Comparison of ENCODE assay signal across 21 cellular contexts in genomic region chr16:49011807-49012345, GRCh38.
"Had no signal": no experiment of that assay in that cellular context is flagged by ENCODE, and none has a peak within 500 bp of the region (broad histone marks: within the 10 kb centered on the region; RNA-seq: fewer than 3 reads in every experiment).

No MANE protein-coding gene starts in this region.

- ATAC-seq: activated T-cell treated with anti-CD3 and anti-CD28 coated beads, Interleukin-2, amount 50 U/mL, for 4 hours; T-helper 17 cell had no signal

- H3K4me1 ChIP-seq: Peyer's patch had no signal

- H3K36me3 Mint-ChIP-seq: activated CD4-positive, alpha-beta memory T cell treated with anti-CD3 and anti-CD28 coated beads for 36 hours; activated naive CD8-positive, alpha-beta T cell; brain had no signal

- H3K4me3 Mint-ChIP-seq: activated CD4-positive, alpha-beta memory T cell treated with anti-CD3 and anti-CD28 coated beads for 36 hours; activated CD4-positive, alpha-beta T cell treated with anti-CD3 and anti-CD28 coated beads, Interleukin-2, amount 10 ng/mL, durations not matched to agents 7 days and 5 days; activated naive CD8-positive, alpha-beta T cell; activated T-cell treated with anti-CD3 and anti-CD28 coated beads, Interleukin-2, amount 50 U/mL, for 4 hours; brain; central memory CD8-positive, alpha-beta T cell; T-helper 17 cell had no signal

- H3K4me1 Mint-ChIP-seq: activated CD4-positive, alpha-beta T cell treated with anti-CD3 and anti-CD28 coated beads, Interleukin-2, amount 10 ng/mL, durations not matched to agents 7 days and 5 days; central memory CD8-positive, alpha-beta T cell; T-helper 17 cell had no signal

- H3K27me3 ChIP-seq: Peyer's patch had no signal

- H3K27ac ChIP-seq: KMS-11, Peyer's patch, RWPE1 had no signal

- H3K27me3 Mint-ChIP-seq: activated CD4-positive, alpha-beta memory T cell treated with anti-CD3 and anti-CD28 coated beads for 36 hours; activated CD4-positive, alpha-beta T cell treated with anti-CD3 and anti-CD28 coated beads, Interleukin-2, amount 10 ng/mL, durations not matched to agents 7 days and 5 days; central memory CD8-positive, alpha-beta T cell; T-helper 17 cell had no signal

- DNase-seq: activated CD4-positive, alpha-beta memory T cell treated with anti-CD3 and anti-CD28 coated beads for 36 hours; activated CD4-positive, alpha-beta T cell treated with anti-CD3 and anti-CD28 coated beads, Interleukin-2, amount 10 ng/mL, durations not matched to agents 7 days and 5 days; activated CD4-positive, CD25-positive, alpha-beta regulatory T cell; activated CD8-positive, alpha-beta memory T cell treated with anti-CD3 and anti-CD28 coated beads for 24 hours; activated effector memory CD4-positive, alpha-beta T cell treated with anti-CD3 and anti-CD28 coated beads, Interleukin-2, amount 50 U/mL, for 16 hours; activated naive CD4-positive, alpha-beta T cell treated with Interleukin-2 at 50 U/mL for 16 hours; activated T-cell treated with anti-CD3 and anti-CD28 coated beads, Interleukin-2, amount 50 U/mL, for 4 hours; NCI-H1092; NCI-H1417; NCI-H1694; NCI-H2029; NCI-H510A treated with DMSO at 0.1 percent for 48 hours; Peyer's patch; SHP77; T-helper 17 cell; T1000 had no signal

- H3K27ac Mint-ChIP-seq: activated CD4-positive, alpha-beta memory T cell treated with anti-CD3 and anti-CD28 coated beads for 36 hours; activated CD4-positive, alpha-beta T cell treated with anti-CD3 and anti-CD28 coated beads, Interleukin-2, amount 10 ng/mL, durations not matched to agents 7 days and 5 days; activated naive CD8-positive, alpha-beta T cell; T-helper 17 cell had no signal

- H3K4me3 ChIP-seq: Peyer's patch had no signal

- H3K36me3 ChIP-seq: Peyer's patch had no signal

- H3K9me3 Mint-ChIP-seq: activated T-cell treated with anti-CD3 and anti-CD28 coated beads, Interleukin-2, amount 50 U/mL, for 4 hours had no signal
